Comparison of ENCODE assay signal across 15 cellular contexts in genomic region chr11:115613986-115614625, GRCh38.
DNase-seq lines count a peak whose midpoint lies in the region; ATAC-seq, FAIRE-seq and TF ChIP-seq lines count a peak whose summit lies in the region.
"Had no signal": no experiment of that assay in that cellular context is flagged by ENCODE, and none has a peak within 500 bp of the region (broad histone marks: within the 10 kb centered on the region; RNA-seq: fewer than 3 reads in every experiment).

No MANE protein-coding gene starts in this region.

- peak overlapping the region; percentile 49 for H3K27ac Mint-ChIP-seq in astrocyte (ENCODE audit: unreplicated experiment)
- H3K27ac Mint-ChIP-seq: activated naive CD8-positive, alpha-beta T cell treated with anti-CD3 and anti-CD28 coated beads, Interleukin-2, amount 10 ng/mL, durations not matched to agents 7 days and 5 days; memory B cell had no signal

- H3K36me3 ChIP-seq in astrocyte (ENCODE audit: insufficient read depth, low read length) (no peaks in the 10 kb centered on the region), upper lobe of right lung (no peaks in the 10 kb centered on the region)

- no peaks in the 10 kb centered on the region for H3K9me3 Mint-ChIP-seq in astrocyte (ENCODE audit: unreplicated experiment)

- TF ChIP-seq CTCF in astrocyte (IDR thresholded peaks at IDR 0.05; ENCODE audit: insufficient read depth, low read depth, low read length): no peak
- no peak for TF ChIP-seq CTCF in upper lobe of right lung (IDR thresholded peaks at IDR 0.05)

- peaks cover 36% of the 10 kb centered on the region for H3K4me1 ChIP-seq in astrocyte (ENCODE audit: insufficient read depth, low read length)
- no peaks in the 10 kb centered on the region for H3K4me1 ChIP-seq in upper lobe of right lung

- no peaks in the 10 kb centered on the region for H3K27me3 Mint-ChIP-seq in astrocyte (ENCODE audit: low read depth, unreplicated experiment)
- H3K27me3 Mint-ChIP-seq: activated naive CD8-positive, alpha-beta T cell treated with anti-CD3 and anti-CD28 coated beads, Interleukin-2, amount 10 ng/mL, durations not matched to agents 7 days and 5 days had no signal

- FAIRE-seq in astrocyte (lab: Jason Lieb, UNC): peak; percentile 79

- peak overlapping the region; percentile 26 for H3K4me2 ChIP-seq in astrocyte (ENCODE audit: low read length)

- no peak overlapping the region for H3K9ac ChIP-seq in astrocyte (ENCODE audit: low read length)

- no peak overlapping the region for H3K4me3 Mint-ChIP-seq in astrocyte (ENCODE audit: unreplicated experiment)
- H3K4me3 Mint-ChIP-seq: activated naive CD8-positive, alpha-beta T cell treated with anti-CD3 and anti-CD28 coated beads, Interleukin-2, amount 10 ng/mL, durations not matched to agents 7 days and 5 days; memory B cell had no signal

- no peaks in the 10 kb centered on the region for H3K36me3 Mint-ChIP-seq in astrocyte (ENCODE audit: low read depth, unreplicated experiment)
- H3K36me3 Mint-ChIP-seq: activated naive CD8-positive, alpha-beta T cell treated with anti-CD3 and anti-CD28 coated beads, Interleukin-2, amount 10 ng/mL, durations not matched to agents 7 days and 5 days; memory B cell had no signal

- H2AFZ ChIP-seq in astrocyte (ENCODE audit: low read depth, low read length): no peak overlapping the region

- H3K27ac ChIP-seq in astrocyte (ENCODE audit: low read depth, low read length) (no peak overlapping the region), upper lobe of right lung (no peak overlapping the region)
- H3K27ac ChIP-seq: C4-2B had no signal

- no peak overlapping the region for H3K4me3 ChIP-seq in astrocyte (ENCODE audit: insufficient read depth, low read depth, low read length)
- no peak overlapping the region for H3K4me3 ChIP-seq in upper lobe of right lung

- peaks cover 53% of the 10 kb centered on the region for H3K4me1 Mint-ChIP-seq in astrocyte (ENCODE audit: low read depth, unreplicated experiment)
- H3K4me1 Mint-ChIP-seq: activated naive CD8-positive, alpha-beta T cell treated with anti-CD3 and anti-CD28 coated beads, Interleukin-2, amount 10 ng/mL, durations not matched to agents 7 days and 5 days; memory B cell had no signal

- H4K20me1 ChIP-seq in astrocyte (ENCODE audit: insufficient read depth, low read length): no peaks in the 10 kb centered on the region

- H3K79me2 ChIP-seq in astrocyte (ENCODE audit: insufficient read depth, low read length): no peaks in the 10 kb centered on the region

- intact Hi-C loops in upper lobe of right lung (cut with DNase I): no loop called here

- peak; percentile 60 for DNase-seq in AG08395 (ENCODE audit: low spot score)
- peak; percentile 75 for DNase-seq in HT1080 (ENCODE audit: low read depth)
- DNase-seq in astrocyte (ENCODE audit: low read depth): peak; percentile 77
- peak; percentile 88 for DNase-seq in islet precursor cell
- DNase-seq in globus pallidus (ENCODE audit: low spot score): no peak
- DNase-seq in upper lobe of right lung: no peak
- DNase-seq in stimulated activated naive CD8-positive, alpha-beta T cell treated with anti-CD3 and anti-CD28 coated beads, Interleukin-15, Interleukin-2, amounts not matched to agents 100 U/mL and 50 U/mL, for 24 hours: no peak
- DNase-seq: activated naive CD8-positive, alpha-beta T cell treated with anti-CD3 and anti-CD28 coated beads, Interleukin-2, amount 10 ng/mL, durations not matched to agents 7 days and 5 days; NCI-H1417 treated with DMSO at 0.1 percent for 48 hours; nucleus accumbens; Right ventricle myocardium superior; stimulated activated CD8-positive, alpha-beta memory T cell treated with anti-CD3 and anti-CD28 coated beads, Interleukin-4, amount 100 ng/mL, for 48 hours had no signal

- ATAC-seq in upper lobe of right lung (no peak), GM21367 (IDR thresholded peaks at IDR 0.05; ENCODE audit: unreplicated experiment) (no peak)
- ATAC-seq in stimulated activated naive CD8-positive, alpha-beta T cell treated with anti-CD3 and anti-CD28 coated beads, Interleukin-15, Interleukin-2, amounts not matched to agents 100 U/mL and 50 U/mL, for 24 hours: no peak

- H3K9me3 ChIP-seq in astrocyte (ENCODE audit: insufficient read depth, low read depth, low read length) (no peaks in the 10 kb centered on the region), upper lobe of right lung (no peaks in the 10 kb centered on the region)

- peaks cover 7% of the 10 kb centered on the region for H3K27me3 ChIP-seq in astrocyte (ENCODE audit: insufficient read depth, low read length)
- no peaks in the 10 kb centered on the region for H3K27me3 ChIP-seq in upper lobe of right lung

Comparison
In these comparisons a context has a peak if more than half of its experiments do, and no peak if none do; other contexts are left out.
1. DNase-seq: peak in AG08395 (single experiment), HT1080 (single experiment), astrocyte (single experiment) and islet precursor cell (single experiment); none in globus pallidus (single experiment), upper lobe of right lung (single experiment) and stimulated activated naive CD8-positive, alpha-beta T cell treated with anti-CD3 and anti-CD28 coated beads, Interleukin-15, Interleukin-2, amounts not matched to agents 100 U/mL and 50 U/mL, for 24 hours (single experiment).